1 cellular context compared by ENCODE assay signal in genomic region chr15:24878153-24878552, GRCh38.
TF ChIP-seq lines count a peak whose summit lies in the region.

No MANE protein-coding gene starts in this region.

TF ChIP-seq in K562, 482 proteins besides CTCF, POLR2A, EP300 and RAD21 (continued from another document and continues in another):
- TF ChIP-seq, protein P1, sequence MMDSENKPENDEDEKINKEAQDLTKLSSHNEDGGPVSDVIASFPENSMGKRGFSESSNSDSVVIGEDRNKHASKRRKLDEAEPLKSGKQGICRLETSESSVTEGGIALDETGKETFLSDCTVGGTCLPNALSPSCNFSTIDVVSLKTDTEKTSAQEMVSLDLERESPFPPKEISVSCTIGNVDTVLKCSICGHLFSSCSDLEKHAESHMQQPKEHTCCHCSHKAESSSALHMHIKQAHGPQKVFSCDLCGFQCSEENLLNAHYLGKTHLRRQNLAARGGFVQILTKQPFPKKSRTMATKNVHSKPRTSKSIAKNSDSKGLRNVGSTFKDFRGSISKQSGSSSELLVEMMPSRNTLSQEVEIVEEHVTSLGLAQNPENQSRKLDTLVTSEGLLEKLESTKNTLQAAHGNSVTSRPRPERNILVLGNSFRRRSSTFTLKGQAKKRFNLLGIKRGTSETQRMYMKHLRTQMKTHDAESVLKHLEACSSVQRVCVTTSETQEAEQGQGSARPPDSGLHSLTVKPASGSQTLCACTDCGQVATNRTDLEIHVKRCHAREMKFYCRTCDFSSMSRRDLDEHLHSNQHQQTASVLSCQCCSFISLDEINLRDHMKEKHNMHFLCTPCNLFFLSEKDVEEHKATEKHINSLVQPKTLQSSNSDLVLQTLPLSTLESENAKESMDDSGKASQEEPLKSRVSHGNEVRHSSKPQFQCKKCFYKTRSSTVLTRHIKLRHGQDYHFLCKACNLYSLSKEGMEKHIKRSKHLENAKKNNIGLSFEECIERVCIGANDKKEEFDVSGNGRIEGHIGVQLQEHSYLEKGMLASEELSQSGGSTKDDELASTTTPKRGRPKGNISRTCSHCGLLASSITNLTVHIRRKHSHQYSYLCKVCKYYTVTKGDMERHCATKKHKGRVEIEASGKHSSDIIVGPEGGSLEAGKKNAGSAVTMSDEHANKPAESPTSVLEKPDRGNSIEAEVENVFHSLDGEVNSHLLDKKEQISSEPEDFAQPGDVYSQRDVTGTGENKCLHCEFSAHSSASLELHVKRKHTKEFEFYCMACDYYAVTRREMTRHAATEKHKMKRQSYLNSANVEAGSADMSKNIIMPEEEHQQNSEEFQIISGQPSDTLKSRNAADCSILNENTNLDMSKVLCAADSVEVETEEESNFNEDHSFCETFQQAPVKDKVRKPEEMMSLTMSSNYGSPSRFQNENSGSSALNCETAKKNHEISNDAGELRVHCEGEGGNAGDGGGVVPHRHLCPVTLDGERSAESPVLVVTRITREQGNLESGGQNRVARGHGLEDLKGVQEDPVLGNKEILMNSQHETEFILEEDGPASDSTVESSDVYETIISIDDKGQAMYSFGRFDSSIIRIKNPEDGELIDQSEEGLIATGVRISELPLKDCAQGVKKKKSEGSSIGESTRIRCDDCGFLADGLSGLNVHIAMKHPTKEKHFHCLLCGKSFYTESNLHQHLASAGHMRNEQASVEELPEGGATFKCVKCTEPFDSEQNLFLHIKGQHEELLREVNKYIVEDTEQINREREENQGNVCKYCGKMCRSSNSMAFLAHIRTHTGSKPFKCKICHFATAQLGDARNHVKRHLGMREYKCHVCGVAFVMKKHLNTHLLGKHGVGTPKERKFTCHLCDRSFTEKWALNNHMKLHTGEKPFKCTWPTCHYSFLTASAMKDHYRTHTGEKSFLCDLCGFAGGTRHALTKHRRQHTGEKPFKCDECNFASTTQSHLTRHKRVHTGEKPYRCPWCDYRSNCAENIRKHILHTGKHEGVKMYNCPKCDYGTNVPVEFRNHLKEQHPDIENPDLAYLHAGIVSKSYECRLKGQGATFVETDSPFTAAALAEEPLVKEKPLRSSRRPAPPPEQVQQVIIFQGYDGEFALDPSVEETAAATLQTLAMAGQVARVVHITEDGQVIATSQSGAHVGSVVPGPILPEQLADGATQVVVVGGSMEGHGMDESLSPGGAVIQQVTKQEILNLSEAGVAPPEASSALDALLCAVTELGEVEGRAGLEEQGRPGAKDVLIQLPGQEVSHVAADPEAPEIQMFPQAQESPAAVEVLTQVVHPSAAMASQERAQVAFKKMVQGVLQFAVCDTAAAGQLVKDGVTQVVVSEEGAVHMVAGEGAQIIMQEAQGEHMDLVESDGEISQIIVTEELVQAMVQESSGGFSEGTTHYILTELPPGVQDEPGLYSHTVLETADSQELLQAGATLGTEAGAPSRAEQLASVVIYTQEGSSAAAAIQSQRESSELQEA (IDR thresholded peaks at IDR 0.05; ENCODE audit: low read depth) = peak; percentile 83
- TF ChIP-seq, protein P2, sequence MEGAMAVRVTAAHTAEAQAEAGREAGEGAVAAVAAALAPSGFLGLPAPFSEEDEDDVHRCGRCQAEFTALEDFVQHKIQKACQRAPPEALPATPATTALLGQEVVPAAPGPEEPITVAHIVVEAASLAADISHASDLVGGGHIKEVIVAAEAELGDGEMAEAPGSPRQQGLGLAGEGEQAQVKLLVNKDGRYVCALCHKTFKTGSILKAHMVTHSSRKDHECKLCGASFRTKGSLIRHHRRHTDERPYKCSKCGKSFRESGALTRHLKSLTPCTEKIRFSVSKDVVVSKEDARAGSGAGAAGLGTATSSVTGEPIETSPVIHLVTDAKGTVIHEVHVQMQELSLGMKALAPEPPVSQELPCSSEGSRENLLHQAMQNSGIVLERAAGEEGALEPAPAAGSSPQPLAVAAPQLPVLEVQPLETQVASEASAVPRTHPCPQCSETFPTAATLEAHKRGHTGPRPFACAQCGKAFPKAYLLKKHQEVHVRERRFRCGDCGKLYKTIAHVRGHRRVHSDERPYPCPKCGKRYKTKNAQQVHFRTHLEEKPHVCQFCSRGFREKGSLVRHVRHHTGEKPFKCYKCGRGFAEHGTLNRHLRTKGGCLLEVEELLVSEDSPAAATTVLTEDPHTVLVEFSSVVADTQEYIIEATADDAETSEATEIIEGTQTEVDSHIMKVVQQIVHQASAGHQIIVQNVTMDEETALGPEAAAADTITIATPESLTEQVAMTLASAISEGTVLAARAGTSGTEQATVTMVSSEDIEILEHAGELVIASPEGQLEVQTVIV (CRISPR knock-in tag; IDR thresholded peaks at IDR 0.05; ENCODE audit: borderline replicate concordance) = no peak
- peak in 1 of 3 experiments; percentile 77; a peak in 3 of 6 replicates for TF ChIP-seq ZBTB11 (CRISPR knock-in tag; IDR thresholded peaks at IDR 0.05)
- peak; percentile 44; the same call in 1 of the 2 replicates for TF ChIP-seq ZBTB1 (CRISPR knock-in tag; IDR thresholded peaks at IDR 0.05; ENCODE audit: borderline replicate concordance, low read depth)
- no peak for TF ChIP-seq CBX5 (IDR thresholded peaks at IDR 0.05; ENCODE audit: borderline replicate concordance, low read depth)
- TF ChIP-seq POU5F1 (IDR thresholded peaks at IDR 0.05; ENCODE audit: borderline replicate concordance, low read depth, low read length, partially characterized antibody) = no peak
- TF ChIP-seq RBM39 (optimal IDR thresholded peaks at IDR 0.05; ENCODE audit: low read depth, low read length) = no peak
- TF ChIP-seq ZNF639 (CRISPR knock-in tag; conservative IDR thresholded peaks at IDR 0.05 in 1 of 2, IDR thresholded peaks at IDR 0.05 in 1 of 2) = 0 out of 4 replicates have a peak, but pooled peaks of 1 of the 2 experiments have one; percentile 24
- no peak for TF ChIP-seq KLF13 (tag; IDR thresholded peaks at IDR 0.05; ENCODE audit: borderline replicate concordance, low read depth)
- no peak for TF ChIP-seq NFE2 (IDR thresholded peaks at IDR 0.05; ENCODE audit: low read depth)
- TF ChIP-seq RNF2 (IDR thresholded peaks at IDR 0.05) = no peak
- TF ChIP-seq HNRNPLL (IDR thresholded peaks at IDR 0.05; ENCODE audit: low read depth, low read length, poor library complexity, severe bottlenecking) = peak; percentile 46
- TF ChIP-seq GABPB1 (CRISPR knock-in tag; IDR thresholded peaks at IDR 0.05) = peak; percentile 63; the same call in 1 of the 2 replicates
- 0 out of 2 replicates have a peak, but pooled peaks have one; percentile 37 for TF ChIP-seq USF1 (CRISPR knock-in tag; IDR thresholded peaks at IDR 0.05)
- TF ChIP-seq, protein P3, sequence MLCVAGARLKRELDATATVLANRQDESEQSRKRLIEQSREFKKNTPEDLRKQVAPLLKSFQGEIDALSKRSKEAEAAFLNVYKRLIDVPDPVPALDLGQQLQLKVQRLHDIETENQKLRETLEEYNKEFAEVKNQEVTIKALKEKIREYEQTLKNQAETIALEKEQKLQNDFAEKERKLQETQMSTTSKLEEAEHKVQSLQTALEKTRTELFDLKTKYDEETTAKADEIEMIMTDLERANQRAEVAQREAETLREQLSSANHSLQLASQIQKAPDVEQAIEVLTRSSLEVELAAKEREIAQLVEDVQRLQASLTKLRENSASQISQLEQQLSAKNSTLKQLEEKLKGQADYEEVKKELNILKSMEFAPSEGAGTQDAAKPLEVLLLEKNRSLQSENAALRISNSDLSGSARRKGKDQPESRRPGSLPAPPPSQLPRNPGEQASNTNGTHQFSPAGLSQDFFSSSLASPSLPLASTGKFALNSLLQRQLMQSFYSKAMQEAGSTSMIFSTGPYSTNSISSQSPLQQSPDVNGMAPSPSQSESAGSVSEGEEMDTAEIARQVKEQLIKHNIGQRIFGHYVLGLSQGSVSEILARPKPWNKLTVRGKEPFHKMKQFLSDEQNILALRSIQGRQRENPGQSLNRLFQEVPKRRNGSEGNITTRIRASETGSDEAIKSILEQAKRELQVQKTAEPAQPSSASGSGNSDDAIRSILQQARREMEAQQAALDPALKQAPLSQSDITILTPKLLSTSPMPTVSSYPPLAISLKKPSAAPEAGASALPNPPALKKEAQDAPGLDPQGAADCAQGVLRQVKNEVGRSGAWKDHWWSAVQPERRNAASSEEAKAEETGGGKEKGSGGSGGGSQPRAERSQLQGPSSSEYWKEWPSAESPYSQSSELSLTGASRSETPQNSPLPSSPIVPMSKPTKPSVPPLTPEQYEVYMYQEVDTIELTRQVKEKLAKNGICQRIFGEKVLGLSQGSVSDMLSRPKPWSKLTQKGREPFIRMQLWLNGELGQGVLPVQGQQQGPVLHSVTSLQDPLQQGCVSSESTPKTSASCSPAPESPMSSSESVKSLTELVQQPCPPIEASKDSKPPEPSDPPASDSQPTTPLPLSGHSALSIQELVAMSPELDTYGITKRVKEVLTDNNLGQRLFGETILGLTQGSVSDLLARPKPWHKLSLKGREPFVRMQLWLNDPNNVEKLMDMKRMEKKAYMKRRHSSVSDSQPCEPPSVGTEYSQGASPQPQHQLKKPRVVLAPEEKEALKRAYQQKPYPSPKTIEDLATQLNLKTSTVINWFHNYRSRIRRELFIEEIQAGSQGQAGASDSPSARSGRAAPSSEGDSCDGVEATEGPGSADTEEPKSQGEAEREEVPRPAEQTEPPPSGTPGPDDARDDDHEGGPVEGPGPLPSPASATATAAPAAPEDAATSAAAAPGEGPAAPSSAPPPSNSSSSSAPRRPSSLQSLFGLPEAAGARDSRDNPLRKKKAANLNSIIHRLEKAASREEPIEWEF (CRISPR knock-in tag; IDR thresholded peaks at IDR 0.05) = no peak
- TF ChIP-seq GATAD2B (IDR thresholded peaks at IDR 0.05; ENCODE audit: borderline replicate concordance) = no peak
- TF ChIP-seq PML (IDR thresholded peaks at IDR 0.05; ENCODE audit: low read length) = no peak
- TF ChIP-seq GABPA (tag; conservative IDR thresholded peaks at IDR 0.05; ENCODE audit: low read depth) = peak; percentile 88
- TF ChIP-seq RBFOX2 (IDR thresholded peaks at IDR 0.05; ENCODE audit: low read depth, low read length) = peak; percentile 45
